ENCODE assay signal across 1 cellular context in genomic region chr1:38505950-38506349, GRCh38.
TF ChIP-seq lines count a peak whose summit lies in the region.

No MANE protein-coding gene starts in this region.

TF ChIP-seq in HepG2, 621 proteins besides CTCF, POLR2A, EP300 and RAD21 (continued from another document):
- TF ChIP-seq, protein P1, sequence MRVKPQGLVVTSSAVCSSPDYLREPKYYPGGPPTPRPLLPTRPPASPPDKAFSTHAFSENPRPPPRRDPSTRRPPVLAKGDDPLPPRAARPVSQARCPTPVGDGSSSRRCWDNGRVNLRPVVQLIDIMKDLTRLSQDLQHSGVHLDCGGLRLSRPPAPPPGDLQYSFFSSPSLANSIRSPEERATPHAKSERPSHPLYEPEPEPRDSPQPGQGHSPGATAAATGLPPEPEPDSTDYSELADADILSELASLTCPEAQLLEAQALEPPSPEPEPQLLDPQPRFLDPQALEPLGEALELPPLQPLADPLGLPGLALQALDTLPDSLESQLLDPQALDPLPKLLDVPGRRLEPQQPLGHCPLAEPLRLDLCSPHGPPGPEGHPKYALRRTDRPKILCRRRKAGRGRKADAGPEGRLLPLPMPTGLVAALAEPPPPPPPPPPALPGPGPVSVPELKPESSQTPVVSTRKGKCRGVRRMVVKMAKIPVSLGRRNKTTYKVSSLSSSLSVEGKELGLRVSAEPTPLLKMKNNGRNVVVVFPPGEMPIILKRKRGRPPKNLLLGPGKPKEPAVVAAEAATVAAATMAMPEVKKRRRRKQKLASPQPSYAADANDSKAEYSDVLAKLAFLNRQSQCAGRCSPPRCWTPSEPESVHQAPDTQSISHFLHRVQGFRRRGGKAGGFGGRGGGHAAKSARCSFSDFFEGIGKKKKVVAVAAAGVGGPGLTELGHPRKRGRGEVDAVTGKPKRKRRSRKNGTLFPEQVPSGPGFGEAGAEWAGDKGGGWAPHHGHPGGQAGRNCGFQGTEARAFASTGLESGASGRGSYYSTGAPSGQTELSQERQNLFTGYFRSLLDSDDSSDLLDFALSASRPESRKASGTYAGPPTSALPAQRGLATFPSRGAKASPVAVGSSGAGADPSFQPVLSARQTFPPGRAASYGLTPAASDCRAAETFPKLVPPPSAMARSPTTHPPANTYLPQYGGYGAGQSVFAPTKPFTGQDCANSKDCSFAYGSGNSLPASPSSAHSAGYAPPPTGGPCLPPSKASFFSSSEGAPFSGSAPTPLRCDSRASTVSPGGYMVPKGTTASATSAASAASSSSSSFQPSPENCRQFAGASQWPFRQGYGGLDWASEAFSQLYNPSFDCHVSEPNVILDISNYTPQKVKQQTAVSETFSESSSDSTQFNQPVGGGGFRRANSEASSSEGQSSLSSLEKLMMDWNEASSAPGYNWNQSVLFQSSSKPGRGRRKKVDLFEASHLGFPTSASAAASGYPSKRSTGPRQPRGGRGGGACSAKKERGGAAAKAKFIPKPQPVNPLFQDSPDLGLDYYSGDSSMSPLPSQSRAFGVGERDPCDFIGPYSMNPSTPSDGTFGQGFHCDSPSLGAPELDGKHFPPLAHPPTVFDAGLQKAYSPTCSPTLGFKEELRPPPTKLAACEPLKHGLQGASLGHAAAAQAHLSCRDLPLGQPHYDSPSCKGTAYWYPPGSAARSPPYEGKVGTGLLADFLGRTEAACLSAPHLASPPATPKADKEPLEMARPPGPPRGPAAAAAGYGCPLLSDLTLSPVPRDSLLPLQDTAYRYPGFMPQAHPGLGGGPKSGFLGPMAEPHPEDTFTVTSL (CRISPR knock-in tag; IDR thresholded peaks at IDR 0.05; ENCODE audit: borderline replicate concordance): no peak
- TF ChIP-seq MYC (CRISPR knock-in tag; IDR thresholded peaks at IDR 0.05; ENCODE audit: borderline replicate concordance): no peak
- TF ChIP-seq IRF1 (CRISPR knock-in tag; IDR thresholded peaks at IDR 0.05; ENCODE audit: low read depth): no peak
- TF ChIP-seq, protein P2, sequence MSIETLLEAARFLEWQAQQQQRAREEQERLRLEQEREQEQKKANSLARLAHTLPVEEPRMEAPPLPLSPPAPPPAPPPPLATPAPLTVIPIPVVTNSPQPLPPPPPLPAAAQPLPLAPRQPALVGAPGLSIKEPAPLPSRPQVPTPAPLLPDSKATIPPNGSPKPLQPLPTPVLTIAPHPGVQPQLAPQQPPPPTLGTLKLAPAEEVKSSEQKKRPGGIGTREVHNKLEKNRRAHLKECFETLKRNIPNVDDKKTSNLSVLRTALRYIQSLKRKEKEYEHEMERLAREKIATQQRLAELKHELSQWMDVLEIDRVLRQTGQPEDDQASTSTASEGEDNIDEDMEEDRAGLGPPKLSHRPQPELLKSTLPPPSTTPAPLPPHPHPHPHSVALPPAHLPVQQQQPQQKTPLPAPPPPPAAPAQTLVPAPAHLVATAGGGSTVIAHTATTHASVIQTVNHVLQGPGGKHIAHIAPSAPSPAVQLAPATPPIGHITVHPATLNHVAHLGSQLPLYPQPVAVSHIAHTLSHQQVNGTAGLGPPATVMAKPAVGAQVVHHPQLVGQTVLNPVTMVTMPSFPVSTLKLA (IDR thresholded peaks at IDR 0.05): peak; percentile 88
